ENCODE assay signal across 1 cellular context in genomic region chr3:39327053-39327745, GRCh38.
TF ChIP-seq lines count a peak whose summit lies in the region.

No MANE protein-coding gene starts in this region.

TF ChIP-seq in GM12878, 131 proteins besides CTCF, POLR2A, EP300 and RAD21:
- TF ChIP-seq ATF7 (IDR thresholded peaks at IDR 0.05; ENCODE audit: low read depth) (no peak), CUX1 (IDR thresholded peaks at IDR 0.05; ENCODE audit: insufficient replicate concordance, low read depth, low read length) (no peak), YY1 (IDR thresholded peaks at IDR 0.05; ENCODE audit: low read depth, low read length) (no peak), POLR2AphosphoS2 (IDR thresholded peaks at IDR 0.05; ENCODE audit: low read depth, low read length) (no peak), NKRF (conservative IDR thresholded peaks at IDR 0.05) (no peak), ELK1 (IDR thresholded peaks at IDR 0.05; ENCODE audit: low read depth, low read length) (no peak), NR2C1 (IDR thresholded peaks at IDR 0.05) (no peak), MEF2B (IDR thresholded peaks at IDR 0.05; ENCODE audit: partially characterized antibody, poor library complexity, severe bottlenecking) (no peak), ZZZ3 (IDR thresholded peaks at IDR 0.05; ENCODE audit: control insufficient read depth, insufficient read length, low read depth) (no peak), ZNF687 (IDR thresholded peaks at IDR 0.05) (no peak), RUNX3 (IDR thresholded peaks at IDR 0.05; ENCODE audit: low read length) (no peak)
